ENCODE assay signal across 8 cellular contexts in the genomic region with DNA sequence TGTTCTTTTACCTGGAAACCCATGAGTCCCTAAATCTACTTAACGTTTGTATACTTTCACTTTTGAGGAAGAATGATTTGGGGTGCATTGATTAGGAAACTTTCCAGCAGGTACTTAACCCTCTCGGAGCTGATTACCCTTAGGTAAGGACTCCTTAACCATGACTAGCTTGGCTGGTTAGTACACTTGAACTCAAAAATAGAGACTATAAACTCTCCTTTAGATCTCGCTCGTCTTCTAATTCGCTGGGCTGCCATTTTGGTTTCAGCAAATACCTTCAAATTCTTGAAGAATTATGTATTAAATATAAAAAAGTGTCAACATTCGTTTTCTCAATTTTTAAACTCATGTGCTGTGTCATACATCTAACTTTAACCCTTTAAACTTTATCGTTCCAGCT. TPM values are rescaled to one million over a fixed set of nuclear protein-coding genes. Genes with fewer than 3 reads are reported as not detected.
DNase-seq lines count a peak whose midpoint lies in the region; ATAC-seq and TF ChIP-seq lines count a peak whose summit lies in the region.

No MANE protein-coding gene starts in this region.

- WGBS in SK-N-SH (ENCODE audit: low lambda C conversion rate): 54% methylated on average over 7 of the region's 7 CpGs

- H3K9me3 Mint-ChIP-seq in activated CD4-positive, alpha-beta memory T cell treated with anti-CD3 and anti-CD28 coated beads, Interleukin-2, amount 10 ng/mL, durations not matched to agents 7 days and 5 days: no peaks in the 10 kb centered on the region

- H3K27ac Mint-ChIP-seq in activated CD4-positive, alpha-beta memory T cell treated with anti-CD3 and anti-CD28 coated beads, Interleukin-2, amount 10 ng/mL, durations not matched to agents 7 days and 5 days: peak overlapping the region; percentile 84

- ATAC-seq in SK-N-SH treated with all-trans-retinoic acid at 6 μM for 48 hours (no peak), HG03439 (IDR thresholded peaks at IDR 0.05; ENCODE audit: unreplicated experiment) (no peak), HG03045 (IDR thresholded peaks at IDR 0.05; ENCODE audit: unreplicated experiment) (no peak)

- DNase-seq in SK-N-SH (no peak), UCSD-AML1 (lab: John Stamatoyannopoulos, UW; ENCODE audit: unreplicated experiment) (no peak)
- DNase-seq in activated CD4-positive, alpha-beta memory T cell treated with anti-CD3 and anti-CD28 coated beads, Interleukin-2, amount 10 ng/mL, durations not matched to agents 7 days and 5 days: no peak

- peak overlapping the region; percentile 82 for H3K4me3 Mint-ChIP-seq in activated CD4-positive, alpha-beta memory T cell treated with anti-CD3 and anti-CD28 coated beads, Interleukin-2, amount 10 ng/mL, durations not matched to agents 7 days and 5 days

- peaks cover 69% of the 10 kb centered on the region for H3K79me2 ChIP-seq in SK-N-SH (ENCODE audit: insufficient read depth)

- H3K4me3 ChIP-seq in SK-N-SH (ENCODE audit: low read depth in 2 of 2, low read length in 1 of 2) (peak overlapping the region; percentile 81 to 93), iPS-15b (ENCODE audit: low read depth, low read length) (peak overlapping the region; percentile 90), subcutaneous abdominal adipose tissue (ENCODE audit: low read depth in 1 of 5, low read length in 5 of 5) (peak overlapping the region; percentile 81 to 96 (median 93))

- H3K9ac ChIP-seq in SK-N-SH: peak overlapping the region; percentile 95
- peak overlapping the region; percentile 84 for H3K9ac ChIP-seq in iPS-15b (ENCODE audit: low read depth, low read length)
- peak overlapping the region in 3 of 5 donors; percentile 6 to 95 (median 94) for H3K9ac ChIP-seq in subcutaneous abdominal adipose tissue (ENCODE audit: low read length in 5 of 5)

- H3K9me2 ChIP-seq in SK-N-SH: no peaks in the 10 kb centered on the region

- peak overlapping the region in 1 of 2 experiments; percentile 98; a peak in 1 of 4 replicates for H3K27ac ChIP-seq in SK-N-SH (ENCODE audit: low read depth in 2 of 2, low read length in 1 of 2)
- peak overlapping the region; percentile 97 for H3K27ac ChIP-seq in subcutaneous abdominal adipose tissue (ENCODE audit: low read depth, low read length)

- TF ChIP-seq RAD21 in SK-N-SH (IDR thresholded peaks at IDR 0.05; ENCODE audit: low read length): no peak

- peaks cover 22% of the 10 kb centered on the region for H3K36me3 Mint-ChIP-seq in activated CD4-positive, alpha-beta memory T cell treated with anti-CD3 and anti-CD28 coated beads, Interleukin-2, amount 10 ng/mL, durations not matched to agents 7 days and 5 days (ENCODE audit: low read depth)

- H3K9me3 ChIP-seq in SK-N-SH: no peaks in the 10 kb centered on the region
- no peaks in the 10 kb centered on the region for H3K9me3 ChIP-seq in iPS-15b (ENCODE audit: control insufficient read depth, insufficient read depth, low read length)
- H3K9me3 ChIP-seq in subcutaneous abdominal adipose tissue (ENCODE audit: control insufficient read depth in 5 of 5, low read length in 5 of 5): no peaks in the 10 kb centered on the region

- POLR2A ChIA-PET in SK-N-SH (lab: Yijun Ruan, JAX): no interaction called here
- POLR2A ChIA-PET in activated CD4-positive, alpha-beta memory T cell treated with anti-CD3 and anti-CD28 coated beads, Interleukin-2, amount 10 ng/mL, durations not matched to agents 7 days and 5 days (lab: Charles Lee): interaction anchor here (1.1 to 3.4 kb wide), 4 partner anchors 13 to 248 kb away, joined by 3 to 43 read pairs (median 6); no protein-coding TSS in a partner anchor

- peaks cover 45% of the 10 kb centered on the region for H3K4me1 Mint-ChIP-seq in activated CD4-positive, alpha-beta memory T cell treated with anti-CD3 and anti-CD28 coated beads, Interleukin-2, amount 10 ng/mL, durations not matched to agents 7 days and 5 days

- H2AFZ ChIP-seq in SK-N-SH (ENCODE audit: low read depth): no peak overlapping the region

- H3K27me3 ChIP-seq in SK-N-SH (ENCODE audit: insufficient read depth): no peaks in the 10 kb centered on the region
- H3K27me3 ChIP-seq in iPS-15b (ENCODE audit: control insufficient read depth, insufficient read depth, low read length): no peaks in the 10 kb centered on the region
- H3K27me3 ChIP-seq in subcutaneous abdominal adipose tissue (ENCODE audit: control insufficient read depth in 5 of 5, insufficient read depth in 4 of 5, low read length in 5 of 5): peaks cover 0 to 6% (median 0%) of the 10 kb centered on the region in 5 donors

- TF ChIP-seq CTCF in SK-N-SH (IDR thresholded peaks at IDR 0.05): no peak

- no peaks in the 10 kb centered on the region for H3K27me3 Mint-ChIP-seq in activated CD4-positive, alpha-beta memory T cell treated with anti-CD3 and anti-CD28 coated beads, Interleukin-2, amount 10 ng/mL, durations not matched to agents 7 days and 5 days

- H3K36me3 ChIP-seq in SK-N-SH (replicated peaks in 1 of 2; ENCODE audit: control insufficient read depth in 1 of 2, insufficient read depth in 2 of 2, low read length in 1 of 2) (peaks cover 9 to 16% of the 10 kb centered on the region in 2 experiments), iPS-15b (ENCODE audit: control insufficient read depth, insufficient read depth, low read length) (peaks cover 8% of the 10 kb centered on the region), subcutaneous abdominal adipose tissue (ENCODE audit: control insufficient read depth in 5 of 5, insufficient read depth in 5 of 5, low read length in 5 of 5) (peaks cover 0 to 3% (median 0%) of the 10 kb centered on the region in 5 donors)

- peaks cover 58% of the 10 kb centered on the region for H4K20me1 ChIP-seq in SK-N-SH (ENCODE audit: insufficient read depth)

- no peak for TF ChIP-seq EP300 in SK-N-SH (IDR thresholded peaks at IDR 0.05; ENCODE audit: borderline replicate concordance in 1 of 2, low read depth in 1 of 2, low read length in 1 of 2)

- H3K4me1 ChIP-seq in SK-N-SH (ENCODE audit: control insufficient read depth in 1 of 2, insufficient read depth in 2 of 2, low read depth in 1 of 2, low read length in 1 of 2): no peaks in the 10 kb centered on the region; a peak in 3 of 4 replicates
- H3K4me1 ChIP-seq in iPS-15b (ENCODE audit: control insufficient read depth, insufficient read depth, low read length): peaks cover 19% of the 10 kb centered on the region
- peaks cover 7 to 56% (median 52%) of the 10 kb centered on the region in 5 donors for H3K4me1 ChIP-seq in subcutaneous abdominal adipose tissue (ENCODE audit: control insufficient read depth in 5 of 5, insufficient read depth in 5 of 5, low read length in 5 of 5)

- peak overlapping the region; percentile 82 for H3K4me2 ChIP-seq in SK-N-SH

- peaks cover 9% of the 10 kb centered on the region for H3F3A ChIP-seq in SK-N-SH (replicated peaks; ENCODE audit: insufficient read depth)

- CTCF ChIA-PET in SK-N-SH (lab: Yijun Ruan, JAX): interaction anchor here (0.6 to 2.3 kb wide), 2 partner anchors 28 to 250 kb away, joined by 3 to 8 read pairs; no protein-coding TSS in a partner anchor
- CTCF ChIA-PET in activated CD4-positive, alpha-beta memory T cell treated with anti-CD3 and anti-CD28 coated beads, Interleukin-2, amount 10 ng/mL, durations not matched to agents 7 days and 5 days (lab: Charles Lee): interaction anchor here (4.8 kb wide), 1 partner anchor 28 kb away, joined by 23 read pairs; no protein-coding TSS in a partner anchor

TF ChIP-seq in SK-N-SH, 30 proteins besides CTCF, POLR2A, EP300 and RAD21 (continues in another document):
- TF ChIP-seq TAF1 (IDR thresholded peaks at IDR 0.05; ENCODE audit: borderline replicate concordance, low read depth, low read length) (no peak), CHD2 (IDR thresholded peaks at IDR 0.05; ENCODE audit: low read length, partially characterized antibody) (no peak), GATA2 (CRISPR knock-in tag; IDR thresholded peaks at IDR 0.05) (no peak), FOXJ3 (CRISPR knock-in tag; IDR thresholded peaks at IDR 0.05) (no peak), FOSL2 (IDR thresholded peaks at IDR 0.05; ENCODE audit: borderline replicate concordance, low read depth) (no peak), RCOR1 (IDR thresholded peaks at IDR 0.05; ENCODE audit: low read length) (no peak), POLR2AphosphoS5 (IDR thresholded peaks at IDR 0.05; ENCODE audit: low read depth, low read length) (no peak)

TF ChIP-seq in SK-N-SH treated with all-trans-retinoic acid at 6 μM for 48 hours, 23 proteins besides CTCF, POLR2A, EP300 and RAD21:
- TF ChIP-seq ZFP30 (CRISPR knock-in tag; IDR thresholded peaks at IDR 0.05): no peak

RNA-seq across cellular contexts. Expression of a gene that starts 2.0 kb away (rescaled TPM):
- 13.2 and 15.7 TPM in 2 replicates for polyA plus RNA-seq in SK-N-SH (2012; rRNA removed)
- 15.5 and 15.9 TPM in 2 replicates for polyA plus RNA-seq in SK-N-SH (2012; cell fraction: cytosol; rRNA removed)
- 18.7 and 34.4 TPM in 2 replicates for polyA plus RNA-seq in SK-N-SH (2012; cell fraction: nucleus; rRNA removed)
- total RNA-seq in activated CD4-positive, alpha-beta memory T cell treated with anti-CD3 and anti-CD28 coated beads, Interleukin-2, amount 10 ng/mL, durations not matched to agents 7 days and 5 days: 10 to 100 TPM; 43.9 to 45.9 TPM
